In genomic region chr12:67674417-67674816, GRCh38 we compare ENCODE assay signal across 34 cellular contexts.
"Had no signal": no experiment of that assay in that cellular context is flagged by ENCODE, and none has a peak within 500 bp of the region (broad histone marks: within the 10 kb centered on the region; RNA-seq: fewer than 3 reads in every experiment).

No MANE protein-coding gene starts in this region.

- H3K4me1 ChIP-seq: breast epithelium, colonic mucosa had no signal

- H3K27ac Mint-ChIP-seq: activated B cell treated with CpG ODN at 0.5 μM for 24 hours; activated CD4-positive, alpha-beta memory T cell treated with anti-CD3 and anti-CD28 coated beads for 36 hours; activated CD4-positive, alpha-beta T cell treated with anti-CD3 and anti-CD28 coated beads for 36 hours; activated CD4-positive, alpha-beta T cell treated with anti-CD3 and anti-CD28 coated beads, Interleukin-2, amount 10 ng/mL, durations not matched to agents 24 days and 14 days; activated CD8-positive, alpha-beta memory T cell treated with anti-CD3 and anti-CD28 coated beads, Interleukin-2, amount 10 ng/mL, durations not matched to agents 7 days and 5 days; activated CD8-positive, alpha-beta T cell treated with anti-CD3 and anti-CD28 coated beads, Interleukin-2, amount 10 ng/mL, durations not matched to agents 7 days and 5 days; activated naive CD4-positive, alpha-beta T cell treated with anti-CD3 and anti-CD28 coated beads, Interleukin-2, amount 10 ng/mL, durations not matched to agents 7 days and 5 days; activated naive CD4-positive, alpha-beta T cell treated with anti-CD3 and anti-CD28 coated beads, Interleukin-2, amount 50 U/mL, for 72 hours; activated naive CD8-positive, alpha-beta T cell treated with anti-CD3 and anti-CD28 coated beads, Interleukin-2, amount 10 ng/mL, durations not matched to agents 7 days and 5 days; activated T-cell treated with anti-CD3 and anti-CD28 coated beads, Interleukin-2, amount 50 U/mL, for 72 hours; brain; endodermal cell; T-helper 17 cell; T-helper 2 cell treated with Interferon-gamma antibody and Interleukin-4, amounts not matched to agents 5 μg/mL and 100 μg/mL, for 36 hours had no signal

- H3K4me3 ChIP-seq: ascending aorta, breast epithelium, cardiac muscle cell, colonic mucosa, dorsolateral prefrontal cortex, gastroesophageal sphincter had no signal

- H3K27me3 ChIP-seq: ascending aorta, breast epithelium, cardiac muscle cell, colonic mucosa, dorsolateral prefrontal cortex, gastroesophageal sphincter had no signal

- ATAC-seq: activated CD4-positive, alpha-beta T cell treated with anti-CD3 and anti-CD28 coated beads for 36 hours; activated CD8-positive, alpha-beta memory T cell treated with anti-CD3 and anti-CD28 coated beads, Interleukin-2, amount 10 ng/mL, durations not matched to agents 7 days and 5 days; activated CD8-positive, alpha-beta T cell treated with anti-CD3 and anti-CD28 coated beads, Interleukin-2, amount 10 ng/mL, durations not matched to agents 7 days and 5 days; activated naive CD4-positive, alpha-beta T cell treated with anti-CD3 and anti-CD28 coated beads, Interleukin-2, amount 50 U/mL, for 72 hours; activated T-cell treated with anti-CD3 and anti-CD28 coated beads, Interleukin-2, amount 50 U/mL, for 72 hours; esophagus mucosa; gastroesophageal sphincter; T-helper 17 cell had no signal

- H3K27me3 Mint-ChIP-seq: activated B cell treated with CpG ODN at 0.5 μM for 24 hours; activated CD4-positive, alpha-beta memory T cell treated with anti-CD3 and anti-CD28 coated beads for 36 hours; activated CD4-positive, alpha-beta T cell treated with anti-CD3 and anti-CD28 coated beads for 36 hours; activated CD4-positive, alpha-beta T cell treated with anti-CD3 and anti-CD28 coated beads, Interleukin-2, amount 10 ng/mL, durations not matched to agents 24 days and 14 days; activated CD8-positive, alpha-beta memory T cell treated with anti-CD3 and anti-CD28 coated beads, Interleukin-2, amount 10 ng/mL, durations not matched to agents 7 days and 5 days; activated naive CD4-positive, alpha-beta T cell treated with anti-CD3 and anti-CD28 coated beads, Interleukin-2, amount 10 ng/mL, durations not matched to agents 7 days and 5 days; activated naive CD8-positive, alpha-beta T cell treated with anti-CD3 and anti-CD28 coated beads, Interleukin-2, amount 10 ng/mL, durations not matched to agents 7 days and 5 days; T-helper 17 cell had no signal

- H3K27ac ChIP-seq: ascending aorta, breast epithelium, cardiac muscle cell, colonic mucosa, dorsolateral prefrontal cortex, gastroesophageal sphincter, WERI-Rb-1 had no signal

- H3K4me1 Mint-ChIP-seq: activated B cell treated with CpG ODN at 0.5 μM for 24 hours, brain, endodermal cell had no signal

- H3K36me3 ChIP-seq: breast epithelium, cardiac muscle cell, colonic mucosa, gastroesophageal sphincter, WERI-Rb-1 had no signal

- DNase-seq: activated B cell treated with CpG ODN at 0.5 μM for 24 hours; activated CD4-positive, alpha-beta memory T cell treated with anti-CD3 and anti-CD28 coated beads for 36 hours; activated CD4-positive, alpha-beta T cell treated with anti-CD3 and anti-CD28 coated beads for 36 hours; activated CD4-positive, alpha-beta T cell treated with anti-CD3 and anti-CD28 coated beads, Interleukin-2, amount 10 ng/mL, durations not matched to agents 24 days and 14 days; activated CD4-positive, CD25-positive, alpha-beta regulatory T cell treated with anti-CD3 and anti-CD28 coated beads, Interleukin-2, amount 50 U/mL, for 72 hours; activated CD8-positive, alpha-beta memory T cell treated with anti-CD3 and anti-CD28 coated beads, Interleukin-2, amount 10 ng/mL, durations not matched to agents 7 days and 5 days; activated CD8-positive, alpha-beta memory T cell treated with anti-CD3 and anti-CD28 coated beads, Interleukin-2, amount 50 U/mL, for 4 hours; activated CD8-positive, alpha-beta T cell treated with anti-CD3 and anti-CD28 coated beads, Interleukin-2, amount 10 ng/mL, durations not matched to agents 7 days and 5 days; activated gamma-delta T cell; activated naive CD4-positive, alpha-beta T cell; activated naive CD4-positive, alpha-beta T cell treated with anti-CD3 and anti-CD28 coated beads, Interleukin-2, amount 10 ng/mL, durations not matched to agents 7 days and 5 days; activated naive CD8-positive, alpha-beta T cell treated with anti-CD3 and anti-CD28 coated beads, Interleukin-2, amount 10 ng/mL, durations not matched to agents 7 days and 5 days; activated T-cell treated with anti-CD3 and anti-CD28 coated beads, Interleukin-2, amount 50 U/mL, for 1 hour; activated T-cell treated with anti-CD3 and anti-CD28 coated beads, Interleukin-2, amount 50 U/mL, for 72 hours; central memory CD4-positive, alpha-beta T cell; cerebellar nuclear complex; colonic mucosa; dorsolateral prefrontal cortex; effector memory CD4-positive, alpha-beta T cell; endodermal cell; foreskin fibroblast; head of caudate nucleus; T-helper 1 cell; T-helper 17 cell; T1000; WERI-Rb-1 had no signal

- H3K4me3 Mint-ChIP-seq: activated B cell treated with CpG ODN at 0.5 μM for 24 hours; activated CD4-positive, alpha-beta memory T cell treated with anti-CD3 and anti-CD28 coated beads for 36 hours; activated CD4-positive, alpha-beta T cell treated with anti-CD3 and anti-CD28 coated beads for 36 hours; activated CD4-positive, alpha-beta T cell treated with anti-CD3 and anti-CD28 coated beads, Interleukin-2, amount 10 ng/mL, durations not matched to agents 24 days and 14 days; activated CD8-positive, alpha-beta memory T cell treated with anti-CD3 and anti-CD28 coated beads, Interleukin-2, amount 10 ng/mL, durations not matched to agents 7 days and 5 days; activated CD8-positive, alpha-beta T cell treated with anti-CD3 and anti-CD28 coated beads, Interleukin-2, amount 10 ng/mL, durations not matched to agents 7 days and 5 days; activated naive CD4-positive, alpha-beta T cell treated with anti-CD3 and anti-CD28 coated beads, Interleukin-2, amount 10 ng/mL, durations not matched to agents 7 days and 5 days; activated naive CD8-positive, alpha-beta T cell treated with anti-CD3 and anti-CD28 coated beads, Interleukin-2, amount 10 ng/mL, durations not matched to agents 7 days and 5 days; activated T-cell treated with anti-CD3 and anti-CD28 coated beads, Interleukin-2, amount 50 U/mL, for 72 hours; brain; endodermal cell; T-helper 17 cell; T-helper 2 cell treated with Interferon-gamma antibody and Interleukin-4, amounts not matched to agents 5 μg/mL and 100 μg/mL, for 36 hours had no signal

- H3K9me3 ChIP-seq: colonic mucosa, gastroesophageal sphincter had no signal
